Comparison of ENCODE assay signal across 7 cellular contexts in the genomic region with DNA sequence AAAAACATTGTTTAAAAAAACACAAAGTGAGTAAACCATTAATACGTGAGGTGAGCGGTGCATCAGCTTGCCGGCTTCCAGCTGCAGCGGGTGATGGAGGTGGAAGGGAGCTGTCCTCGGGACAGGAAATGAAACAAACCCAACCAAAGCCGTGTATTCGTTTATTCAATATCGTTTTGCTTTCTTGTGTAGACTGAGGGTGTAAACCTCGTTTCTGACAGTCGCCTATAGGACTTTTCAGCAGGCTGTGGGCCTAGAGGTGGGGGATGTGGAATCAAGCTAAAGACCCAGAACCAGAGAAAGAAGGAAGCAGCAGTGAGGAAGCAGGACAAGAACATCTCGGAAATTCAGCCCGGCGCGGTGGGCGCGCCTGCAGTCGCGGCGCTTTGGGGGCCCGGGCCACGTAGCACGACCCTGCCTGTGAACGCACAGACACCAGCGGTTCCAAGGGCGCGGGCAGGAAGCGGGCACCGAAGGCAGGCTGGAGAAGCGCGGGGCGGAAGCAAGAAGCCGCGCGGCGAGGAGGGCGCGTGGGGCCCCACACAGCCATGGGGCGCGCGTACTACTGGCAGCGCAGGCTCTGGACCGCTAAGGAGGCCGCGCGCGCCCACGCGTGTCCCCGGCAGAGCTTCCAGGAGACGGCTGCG. TPM values are rescaled to one million over a fixed set of nuclear protein-coding genes. Genes with fewer than 3 reads are reported as not detected.
DNase-seq lines count a peak whose midpoint lies in the region; ATAC-seq and TF ChIP-seq lines count a peak whose summit lies in the region.

No MANE protein-coding gene starts in this region.

- H3K4me1 ChIP-seq in fibroblast of lung (ENCODE audit: control insufficient read depth, extremely low read depth, insufficient read depth, low read length) (no peaks in the 10 kb centered on the region), parathyroid adenoma (peaks cover 6% of the 10 kb centered on the region)

- H3K9ac ChIP-seq in fibroblast of lung (ENCODE audit: insufficient read depth, low read length) (peak overlapping the region; percentile 66), parathyroid adenoma (no peak overlapping the region)

- H3K27ac ChIP-seq in WERI-Rb-1 (peak overlapping the region; percentile 34), fibroblast of lung (ENCODE audit: insufficient read depth, low read length) (peak overlapping the region; percentile 68), parathyroid adenoma (peak overlapping the region; percentile 80)

- H3K79me2 ChIP-seq in fibroblast of lung (ENCODE audit: control insufficient read depth, insufficient read depth, low read length) (peaks cover 14% of the 10 kb centered on the region), parathyroid adenoma (peaks cover 10% of the 10 kb centered on the region)

- TF ChIP-seq CTCF in WERI-Rb-1 (IDR thresholded peaks at IDR 0.05; ENCODE audit: low read depth, low read length) (no peak), fibroblast of lung (conservative IDR thresholded peaks at IDR 0.05 in 1 of 2, IDR thresholded peaks at IDR 0.05 in 1 of 2; ENCODE audit: low read depth in 1 of 2, low read length in 2 of 2) (no peak), parathyroid adenoma (IDR thresholded peaks at IDR 0.05) (no peak)

- H3K27me3 ChIP-seq in WERI-Rb-1 (ENCODE audit: insufficient read depth, low read depth, severe bottlenecking) (no peaks in the 10 kb centered on the region), fibroblast of lung (ENCODE audit: control insufficient read depth, insufficient read depth, low read length) (no peaks in the 10 kb centered on the region), parathyroid adenoma (ENCODE audit: control insufficient read depth, insufficient read depth, low read length) (no peaks in the 10 kb centered on the region)

- ATAC-seq in GM18907 (IDR thresholded peaks at IDR 0.05; ENCODE audit: unreplicated experiment) (peak; percentile 0), HG03103 (IDR thresholded peaks at IDR 0.05; ENCODE audit: low read depth, unreplicated experiment) (peak; percentile 27)

- no peak for DNase-seq in WERI-Rb-1
- peak; percentile 16 for DNase-seq in fibroblast of lung (ENCODE audit: low read depth in 2 of 2)
- no peak for DNase-seq in NCI-H2081 treated with DMSO at 0.1 percent for 48 hours (lab: John Stamatoyannopoulos, UW)
- no peak for DNase-seq in dermis blood vessel endothelial cell

- H4K20me1 ChIP-seq in fibroblast of lung (ENCODE audit: control insufficient read depth, extremely low read depth, insufficient read depth, low read length): no peaks in the 10 kb centered on the region

- H3K4me2 ChIP-seq in fibroblast of lung (ENCODE audit: extremely low read depth, insufficient read depth, low read length) (peak overlapping the region; percentile 79), parathyroid adenoma (ENCODE audit: low read length) (peak overlapping the region; percentile 87)

- H2AFZ ChIP-seq in fibroblast of lung (ENCODE audit: low read length) (peak overlapping the region; percentile 81), parathyroid adenoma (peak overlapping the region; percentile 94)

- peak overlapping the region; percentile 97 for H3K4me3 ChIP-seq in WERI-Rb-1 (ENCODE audit: low read depth, low read length)
- peak overlapping the region; percentile 43 to 91 (median 54) for H3K4me3 ChIP-seq in fibroblast of lung (replicated peaks in 1 of 4; ENCODE audit: control extremely low read depth in 1 of 4, insufficient read depth in 1 of 4, low read depth in 3 of 4, low read length in 4 of 4)
- peak overlapping the region; percentile 79 for H3K4me3 ChIP-seq in parathyroid adenoma (ENCODE audit: low read depth, low read length)

- H3K9me3 ChIP-seq in WERI-Rb-1 (ENCODE audit: severe bottlenecking) (peaks cover 23% of the 10 kb centered on the region), fibroblast of lung (ENCODE audit: control insufficient read depth, insufficient read depth, low read depth, low read length) (no peaks in the 10 kb centered on the region), parathyroid adenoma (ENCODE audit: control insufficient read depth, low read length) (no peaks in the 10 kb centered on the region)

- H3K36me3 ChIP-seq in WERI-Rb-1 (no peaks in the 10 kb centered on the region), fibroblast of lung (ENCODE audit: control insufficient read depth, insufficient read depth, low read length) (no peaks in the 10 kb centered on the region), parathyroid adenoma (ENCODE audit: control insufficient read depth, insufficient read depth, low read length) (no peaks in the 10 kb centered on the region)

RNA-seq across cellular contexts. Expression of a gene that starts 0.8 kb away (rescaled TPM):
- total RNA-seq in fibroblast of lung: 27.7 and 28.0 TPM in 2 replicates
- polyA plus RNA-seq in fibroblast of lung: 10.5 and 11.2 TPM in 2 replicates
- 7.5 and 8.6 TPM in 2 replicates for polyA plus RNA-seq in fibroblast of lung (2012)
- 34.8 and 83.5 TPM in 2 replicates for polyA minus RNA-seq in fibroblast of lung (ENCODE audit: low replicate concordance)
- total RNA-seq in dermis blood vessel endothelial cell: 26.9 and 27.4 TPM in 2 replicates

Comparison
In these comparisons a context has a peak if more than half of its experiments do, and no peak if none do; other contexts are left out.
1. DNase-seq: peak in fibroblast of lung (2 of 2); none in WERI-Rb-1 (single experiment), NCI-H2081 treated with DMSO at 0.1 percent for 48 hours (single experiment) and dermis blood vessel endothelial cell (single experiment).
2. Peak in every context shown above with its lines, with median percentiles within 50 percentile points of each other: H3K27ac ChIP-seq and H3K4me3 ChIP-seq.